ENCODE assay signal across 1 cellular context in genomic region chr22:20885557-20886323, GRCh38.
TF ChIP-seq lines count a peak whose summit lies in the region.

No MANE protein-coding gene starts in this region.

TF ChIP-seq in K562, 482 proteins besides CTCF, POLR2A, EP300 and RAD21 (continued from another document and continues in another):
- TF ChIP-seq UBTF (IDR thresholded peaks at IDR 0.05; ENCODE audit: borderline replicate concordance in 1 of 2, low read depth in 2 of 2, low read length in 2 of 2) (peak in 1 of 2 experiments; percentile 85; a peak in 1 of 4 replicates), MCM2 (IDR thresholded peaks at IDR 0.05; ENCODE audit: low read depth) (no peak), ZNF253 (CRISPR knock-in tag; conservative IDR thresholded peaks at IDR 0.05) (0 out of 2 replicates have a peak, but pooled peaks have one; percentile 59), ZC3H8 (IDR thresholded peaks at IDR 0.05) (peak; percentile 87; the same call in 1 of the 2 replicates), GMEB1 (CRISPR knock-in tag; IDR thresholded peaks at IDR 0.05) (peak; percentile 70), BHLHE40 (IDR thresholded peaks at IDR 0.05; ENCODE audit: low read length) (peak; percentile 65), PBX2 (CRISPR knock-in tag; IDR thresholded peaks at IDR 0.05; ENCODE audit: low read depth) (no peak), PBX2 (tag; conservative IDR thresholded peaks at IDR 0.05; ENCODE audit: low read depth) (no peak), XRCC3 (IDR thresholded peaks at IDR 0.05) (no peak), MITF (IDR thresholded peaks at IDR 0.05) (no peak), POLR2G (IDR thresholded peaks at IDR 0.05; ENCODE audit: low read depth, low read length) (peak; percentile 74), ZNF124 (CRISPR knock-in tag; IDR thresholded peaks at IDR 0.05) (no peak), NUFIP1 (IDR thresholded peaks at IDR 0.05; ENCODE audit: partially characterized antibody) (no peak), MCM3 (IDR thresholded peaks at IDR 0.05) (no peak), CBX3 (IDR thresholded peaks at IDR 0.05; ENCODE audit: borderline replicate concordance in 1 of 2, low read length in 2 of 2) (peak; percentile 88 to 93), ZNF232 (CRISPR knock-in tag; IDR thresholded peaks at IDR 0.05) (no peak), ATF6 (CRISPR knock-in tag; IDR thresholded peaks at IDR 0.05) (peak; percentile 96; the same call in 1 of the 2 replicates), THRAP3 (IDR thresholded peaks at IDR 0.05; ENCODE audit: borderline replicate concordance) (no peak), TSHZ1 (CRISPR knock-in tag; IDR thresholded peaks at IDR 0.05) (no peak), NBN (IDR thresholded peaks at IDR 0.05; ENCODE audit: low read depth) (peak; percentile 99), RFX1 (IDR thresholded peaks at IDR 0.05) (no peak), MGA (IDR thresholded peaks at IDR 0.05) (no peak), ZBTB43 (CRISPR knock-in tag; IDR thresholded peaks at IDR 0.05) (no peak)
